In genomic region chr15:63835211-63835568, GRCh38 we compare ENCODE assay signal across 2 cellular contexts.
A peak's percentile ranks its signal among the peaks of the same experiment; 100 is the strongest.
TF ChIP-seq lines count a peak whose summit lies in the region.

No MANE protein-coding gene starts in this region.

TF ChIP-seq in GM23338, 12 proteins besides CTCF, POLR2A, EP300 and RAD21:
- TF ChIP-seq EZH2phosphoT487 (IDR thresholded peaks at IDR 0.05; ENCODE audit: unreplicated experiment) (no peak), NANOG (IDR thresholded peaks at IDR 0.05; ENCODE audit: borderline replicate concordance) (no peak), REST (IDR thresholded peaks at IDR 0.05; ENCODE audit: unreplicated experiment) (no peak), POLR2AphosphoS5 (IDR thresholded peaks at IDR 0.05; ENCODE audit: low read depth) (no peak), ZNF462 (CRISPR knock-in tag; IDR thresholded peaks at IDR 0.05) (no peak), STAT1 (IDR thresholded peaks at IDR 0.05; ENCODE audit: unreplicated experiment) (no peak), JUNB (IDR thresholded peaks at IDR 0.05; ENCODE audit: unreplicated experiment) (no peak), CREB1 (CRISPR knock-in tag; IDR thresholded peaks at IDR 0.05; ENCODE audit: low read depth) (no peak), ETS1 (IDR thresholded peaks at IDR 0.05) (no peak), ZNF331 (CRISPR knock-in tag; IDR thresholded peaks at IDR 0.05; ENCODE audit: low read depth) (no peak), ZNF114 (CRISPR knock-in tag; IDR thresholded peaks at IDR 0.05) (no peak), EZH2 (IDR thresholded peaks at IDR 0.05; ENCODE audit: low read depth, unreplicated experiment) (no peak)

TF ChIP-seq in K562, 482 proteins besides CTCF, POLR2A, EP300 and RAD21:
- no peak for TF ChIP-seq NFIC (IDR thresholded peaks at IDR 0.05)
- TF ChIP-seq GMEB1 (CRISPR knock-in tag; IDR thresholded peaks at IDR 0.05): no peak
- TF ChIP-seq MED1 (CRISPR knock-in tag; IDR thresholded peaks at IDR 0.05; ENCODE audit: borderline replicate concordance): no peak
- TF ChIP-seq NBN (IDR thresholded peaks at IDR 0.05; ENCODE audit: low read depth): no peak
- TF ChIP-seq BACH1 (tag; IDR thresholded peaks at IDR 0.05): 0 out of 2 replicates have a peak, but pooled peaks have one; percentile 1
- no peak for TF ChIP-seq BDP1 (IDR thresholded peaks at IDR 0.05; ENCODE audit: insufficient read depth, insufficient read length)
- no peak for TF ChIP-seq ARID1B (IDR thresholded peaks at IDR 0.05)
- TF ChIP-seq ZNF133 (CRISPR knock-in tag; IDR thresholded peaks at IDR 0.05): no peak
- TF ChIP-seq FOS (IDR thresholded peaks at IDR 0.05; ENCODE audit: extremely low read depth, insufficient read length): no peak
- no peak for TF ChIP-seq HBP1 (CRISPR knock-in tag; IDR thresholded peaks at IDR 0.05)
- TF ChIP-seq FUS (optimal IDR thresholded peaks at IDR 0.05; ENCODE audit: low read depth, low read length): no peak
- TF ChIP-seq ATF7 (IDR thresholded peaks at IDR 0.05): peak; percentile 63; the same call in 1 of the 2 replicates
- no peak for TF ChIP-seq TCF7 (IDR thresholded peaks at IDR 0.05; ENCODE audit: borderline replicate concordance)
- no peak for TF ChIP-seq GABPA (tag; conservative IDR thresholded peaks at IDR 0.05; ENCODE audit: low read depth)
- TF ChIP-seq MAX (CRISPR knock-in tag; IDR thresholded peaks at IDR 0.05): no peak
- no peak for TF ChIP-seq KLF13 (tag; IDR thresholded peaks at IDR 0.05; ENCODE audit: borderline replicate concordance, low read depth)
- no peak for TF ChIP-seq MBD2 (IDR thresholded peaks at IDR 0.05; ENCODE audit: borderline replicate concordance, low read depth)
- no peak for TF ChIP-seq NEUROD1 (IDR thresholded peaks at IDR 0.05; ENCODE audit: borderline replicate concordance, low read depth, low read length, partially characterized antibody)
- 0 out of 2 replicates have a peak, but pooled peaks have one; percentile 13 for TF ChIP-seq JUND (IDR thresholded peaks at IDR 0.05; ENCODE audit: borderline replicate concordance, low read depth, low read length)
- TF ChIP-seq JUND (tag; IDR thresholded peaks at IDR 0.05; ENCODE audit: borderline replicate concordance, low read depth, low read length): peak; percentile 9; the same call in 1 of the 3 replicates
- no peak for TF ChIP-seq CBX1 (IDR thresholded peaks at IDR 0.05; ENCODE audit: low read depth)
- TF ChIP-seq PCBP1 (IDR thresholded peaks at IDR 0.05; ENCODE audit: low read depth, low read length, poor library complexity, severe bottlenecking): no peak
- TF ChIP-seq WHSC1 (IDR thresholded peaks at IDR 0.05; ENCODE audit: low read length): no peak
- no peak for TF ChIP-seq ELK1 (CRISPR knock-in tag; IDR thresholded peaks at IDR 0.05)
- peak; percentile 76 for TF ChIP-seq ATF3 (IDR thresholded peaks at IDR 0.05)
- TF ChIP-seq ATF3 (CRISPR knock-in tag; conservative IDR thresholded peaks at IDR 0.05): no peak
TF ChIP-seq in K562: peak in this region for 4.
